15 cellular contexts compared by ENCODE assay signal in the genomic region with DNA sequence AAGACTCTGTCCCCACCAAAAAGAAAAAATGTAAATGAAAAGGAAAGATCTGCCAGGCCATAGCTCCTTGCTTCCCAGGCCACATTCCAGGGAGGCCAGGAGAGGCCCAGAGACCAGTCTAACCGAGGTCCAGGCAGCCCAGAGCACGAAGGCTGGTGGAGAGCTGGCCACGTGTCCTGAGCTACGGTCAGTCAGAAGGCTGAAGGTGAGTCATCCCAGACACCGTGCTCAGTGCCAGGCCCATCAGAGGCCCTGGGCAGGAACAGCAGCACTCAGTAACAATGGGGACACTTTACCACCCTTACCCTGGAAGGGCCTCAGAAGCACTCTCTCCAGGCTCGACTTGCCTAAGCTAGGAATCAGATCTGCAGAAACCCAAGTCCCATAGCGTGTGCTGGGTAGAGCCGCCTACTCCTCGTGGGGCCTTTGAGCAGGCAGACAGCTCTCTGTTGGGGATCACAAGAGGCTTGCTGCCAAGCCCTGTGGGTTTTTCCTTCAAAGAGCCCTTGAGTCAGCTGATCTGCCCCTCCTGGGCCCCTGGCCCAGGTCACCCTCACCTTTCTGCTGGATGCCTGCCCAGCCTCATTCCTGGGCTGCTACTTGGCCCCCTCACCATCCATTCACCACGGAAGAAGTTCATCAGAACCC. TPM values are rescaled to one million over a fixed set of nuclear protein-coding genes. Genes with fewer than 3 reads are reported as not detected.
DNase-seq lines count a peak whose midpoint lies in the region; ATAC-seq and TF ChIP-seq lines count a peak whose summit lies in the region.
"Had no signal": no experiment of that assay in that cellular context is flagged by ENCODE, and none has a peak within 500 bp of the region (broad histone marks: within the 10 kb centered on the region; RNA-seq: fewer than 3 reads in every experiment).

No MANE protein-coding gene starts in this region.

- TF ChIP-seq POLR2A in Peyer's patch (IDR thresholded peaks at IDR 0.05), result no peak

- no peaks in the 10 kb centered on the region for H3K27me3 Mint-ChIP-seq in neural progenitor cell (ENCODE audit: insufficient read depth, low read depth)
- H3K27me3 Mint-ChIP-seq in activated T-helper 17 cell treated with anti-CD3 and anti-CD28 coated beads, Interleukin-2, amount 50 U/mL, for 72 hours, result no peaks in the 10 kb centered on the region
- H3K27me3 Mint-ChIP-seq: activated naive CD4-positive, alpha-beta T cell treated with anti-CD3 and anti-CD28 coated beads, Interleukin-2, amount 50 U/mL, for 24 hours; stimulated activated memory B cell treated with anti-CD40 and anti-IgM and Interleukin-4, amounts not matched to agents 10 μg/mL and 1 μg/mL and 100 μg/mL, for 72 hours had no signal

- intact Hi-C loops in mammary epithelial cell (cut with micrococcal nuclease) (no loop called here), right cardiac atrium (cut with DNase I) (no loop called here)

- no peaks in the 10 kb centered on the region for H3K36me3 ChIP-seq in mammary epithelial cell (ENCODE audit: insufficient read depth, low read length)
- H3K36me3 ChIP-seq in neural progenitor cell, result no peaks in the 10 kb centered on the region
- H3K36me3 ChIP-seq in Peyer's patch, result no peaks in the 10 kb centered on the region
- H3K36me3 ChIP-seq: HAP-1 had no signal

- no peak overlapping the region for H3K27ac ChIP-seq in mammary epithelial cell (ENCODE audit: insufficient read depth, low read depth, low read length)
- H3K27ac ChIP-seq in neural progenitor cell, result no peak overlapping the region
- no peak overlapping the region for H3K27ac ChIP-seq in right cardiac atrium (ENCODE audit: low read length)
- H3K27ac ChIP-seq in Peyer's patch, result no peak overlapping the region

- H3K9me3 ChIP-seq in mammary epithelial cell (replicated peaks; ENCODE audit: insufficient read depth, low read length) (no peaks in the 10 kb centered on the region), neural progenitor cell (ENCODE audit: low read depth) (no peaks in the 10 kb centered on the region), right cardiac atrium (ENCODE audit: control insufficient read depth, low read length) (peaks cover 2% of the 10 kb centered on the region), Peyer's patch (no peaks in the 10 kb centered on the region)
- H3K9me3 ChIP-seq: HAP-1 had no signal

- DNase-seq in Daoy (ENCODE audit: low read depth) (peak; percentile 72), NCI-H226 (peak; percentile 77), mammary epithelial cell (peak; percentile 50), neural progenitor cell (ENCODE audit: low spot score) (no peak), right cardiac atrium (no peak), Peyer's patch (no peak), hepatic stellate cell (ENCODE audit: low spot score) (no peak)
- DNase-seq: CD8-positive, alpha-beta T cell; Karpas-422; NCI-H2081 treated with DMSO at 0.1 percent for 48 hours; stimulated activated CD4-positive, alpha-beta T cell treated with anti-CD3 and anti-CD28 coated beads, Interleukin-2, amount 100 ng/mL, for 24 hours had no signal

- no peaks in the 10 kb centered on the region for H3K9me3 Mint-ChIP-seq in neural progenitor cell
- peaks cover 7% of the 10 kb centered on the region for H3K9me3 Mint-ChIP-seq in activated T-helper 17 cell treated with anti-CD3 and anti-CD28 coated beads, Interleukin-2, amount 50 U/mL, for 72 hours
- H3K9me3 Mint-ChIP-seq: activated naive CD4-positive, alpha-beta T cell treated with anti-CD3 and anti-CD28 coated beads, Interleukin-2, amount 50 U/mL, for 24 hours had no signal

- H3K4me3 Mint-ChIP-seq in neural progenitor cell, result no peak overlapping the region
- no peak overlapping the region for H3K4me3 Mint-ChIP-seq in activated T-helper 17 cell treated with anti-CD3 and anti-CD28 coated beads, Interleukin-2, amount 50 U/mL, for 72 hours
- H3K4me3 Mint-ChIP-seq: activated naive CD4-positive, alpha-beta T cell treated with anti-CD3 and anti-CD28 coated beads, Interleukin-2, amount 50 U/mL, for 24 hours; CD8-positive, alpha-beta T cell; stimulated activated memory B cell treated with anti-CD40 and anti-IgM and Interleukin-4, amounts not matched to agents 10 μg/mL and 1 μg/mL and 100 μg/mL, for 72 hours had no signal

- no TSS peak for BruUV-seq in mammary epithelial cell (replicated peaks; lab: Mats Ljungman, UMichigan)

- H3K4me2 ChIP-seq in mammary epithelial cell (ENCODE audit: insufficient read depth, low read depth, low read length) (no peak overlapping the region), neural progenitor cell (no peak overlapping the region)

- dilution Hi-C loops in mammary epithelial cell (cut with HindIII; ENCODE audit: low sequenced_read_pairs), result no loop called here

- 15% methylated on average over 8 of the region's 10 CpGs for whole genome bisulfite sequencing in mammary epithelial cell (ENCODE audit: low coverage, missing lambda C conversion rate)
- 86% methylated on average over 10 of the region's 10 CpGs for WGBS in right cardiac atrium

- H4K20me1 ChIP-seq in mammary epithelial cell (ENCODE audit: insufficient read depth, low read length) (no peaks in the 10 kb centered on the region), neural progenitor cell (ENCODE audit: low read depth) (no peaks in the 10 kb centered on the region)

- no peaks in the 10 kb centered on the region for H3K36me3 Mint-ChIP-seq in neural progenitor cell
- no peaks in the 10 kb centered on the region for H3K36me3 Mint-ChIP-seq in activated T-helper 17 cell treated with anti-CD3 and anti-CD28 coated beads, Interleukin-2, amount 50 U/mL, for 72 hours (ENCODE audit: low read depth)
- H3K36me3 Mint-ChIP-seq: CD8-positive, alpha-beta T cell; stimulated activated memory B cell treated with anti-CD40 and anti-IgM and Interleukin-4, amounts not matched to agents 10 μg/mL and 1 μg/mL and 100 μg/mL, for 72 hours had no signal

- H3F3A ChIP-seq in neural progenitor cell (ENCODE audit: low read depth), result no peaks in the 10 kb centered on the region

- no peak for TF ChIP-seq CTCF in mammary epithelial cell (conservative IDR thresholded peaks at IDR 0.05 in 1 of 2, IDR thresholded peaks at IDR 0.05 in 1 of 2; ENCODE audit: extremely low read depth in 1 of 2, insufficient read depth in 1 of 2, low read depth in 1 of 2, low read length in 2 of 2)
- TF ChIP-seq CTCF in neural progenitor cell (IDR thresholded peaks at IDR 0.05), result no peak
- TF ChIP-seq CTCF in Peyer's patch (IDR thresholded peaks at IDR 0.05), result no peak

- H2AFZ ChIP-seq in mammary epithelial cell (ENCODE audit: low read depth, low read length) (peak overlapping the region; percentile 41), neural progenitor cell (replicated peaks) (no peak overlapping the region)

- H3K9ac ChIP-seq in mammary epithelial cell (ENCODE audit: insufficient read depth, low read length) (no peak overlapping the region), neural progenitor cell (no peak overlapping the region)

- H3K4me1 ChIP-seq in mammary epithelial cell (ENCODE audit: insufficient read depth, low read length) (no peaks in the 10 kb centered on the region), neural progenitor cell (no peaks in the 10 kb centered on the region), right cardiac atrium (ENCODE audit: control insufficient read depth, insufficient read depth, low read length) (no peaks in the 10 kb centered on the region), Peyer's patch (no peaks in the 10 kb centered on the region)

- ATAC-seq in right cardiac atrium, result no peak
- no peak for ATAC-seq in activated T-helper 17 cell treated with anti-CD3 and anti-CD28 coated beads, Interleukin-2, amount 50 U/mL, for 72 hours (replicated peaks)
- ATAC-seq: CD8-positive, alpha-beta T cell; stimulated activated memory B cell treated with anti-CD40 and anti-IgM and Interleukin-4, amounts not matched to agents 10 μg/mL and 1 μg/mL and 100 μg/mL, for 72 hours had no signal

- no peaks in the 10 kb centered on the region for H3K79me2 ChIP-seq in mammary epithelial cell (ENCODE audit: insufficient read depth, low read length)
- no peaks in the 10 kb centered on the region for H3K79me2 ChIP-seq in neural progenitor cell (ENCODE audit: low read depth)

- H3K27me3 ChIP-seq in mammary epithelial cell (ENCODE audit: insufficient read depth, low read length) (no peaks in the 10 kb centered on the region), neural progenitor cell (no peaks in the 10 kb centered on the region), right cardiac atrium (ENCODE audit: control insufficient read depth, insufficient read depth) (no peaks in the 10 kb centered on the region), Peyer's patch (no peaks in the 10 kb centered on the region)

- CTCF ChIA-PET in mammary epithelial cell (lab: Charles Lee; ENCODE audit: low non-redundant PET), result interaction anchor here (0.5 kb wide), 1 partner anchor 16 kb away, joined by 6 read pairs; no protein-coding TSS in a partner anchor

- H3K27ac Mint-ChIP-seq in neural progenitor cell, result peak overlapping the region; percentile 43
- H3K27ac Mint-ChIP-seq in activated T-helper 17 cell treated with anti-CD3 and anti-CD28 coated beads, Interleukin-2, amount 50 U/mL, for 72 hours, result no peak overlapping the region
- H3K27ac Mint-ChIP-seq: CD8-positive, alpha-beta T cell; stimulated activated memory B cell treated with anti-CD40 and anti-IgM and Interleukin-4, amounts not matched to agents 10 μg/mL and 1 μg/mL and 100 μg/mL, for 72 hours had no signal

- in situ Hi-C loops in mammary epithelial cell (cut with MboI; ENCODE audit: low sequenced_read_pairs in 2 of 2), result no loop called here

- H3K4me3 ChIP-seq in mammary epithelial cell (replicated peaks in 1 of 3; ENCODE audit: insufficient read depth in 1 of 3, low read depth in 2 of 3, low read length in 3 of 3) (no peak overlapping the region), neural progenitor cell (no peak overlapping the region), right cardiac atrium (ENCODE audit: low read length) (no peak overlapping the region), Peyer's patch (no peak overlapping the region)
- H3K4me3 ChIP-seq: HAP-1 had no signal

- no peaks in the 10 kb centered on the region for H3K4me1 Mint-ChIP-seq in neural progenitor cell
- peaks cover 6% of the 10 kb centered on the region for H3K4me1 Mint-ChIP-seq in activated T-helper 17 cell treated with anti-CD3 and anti-CD28 coated beads, Interleukin-2, amount 50 U/mL, for 72 hours
- H3K4me1 Mint-ChIP-seq: activated naive CD4-positive, alpha-beta T cell treated with anti-CD3 and anti-CD28 coated beads, Interleukin-2, amount 50 U/mL, for 24 hours had no signal

RNA-seq across cellular contexts. Expression of a gene that starts 11.6 kb away (rescaled TPM):
- 126 and 140 TPM in 2 replicates for total RNA-seq in Daoy (2014; rRNA removed; shearing (Covaris generic))
- total RNA-seq in mammary epithelial cell (100 to 1,000 TPM in 1 of 2 donors, 10 to 100 TPM in 1; 23.0 to 139 TPM), neural progenitor cell (ENCODE audit: low replicate concordance) (203 and 204 TPM in 2 replicates), right cardiac atrium (10 to 100 TPM; 21.0 to 37.2 (median 30.3) TPM), Peyer's patch (100 to 1,000 TPM in 1 of 4 donors, 10 to 100 TPM in 3; 22.1 to 195 (median 41.5) TPM)
- polyA plus RNA-seq in mammary epithelial cell (53.3 TPM), right cardiac atrium (19.3 TPM)
- polyA minus RNA-seq in mammary epithelial cell, result 263 TPM
- 100 to 1,000 TPM; 300 to 434 TPM for total RNA-seq in activated T-helper 17 cell treated with anti-CD3 and anti-CD28 coated beads, Interleukin-2, amount 50 U/mL, for 72 hours

RNA-seq across cellular contexts. Expression of a gene that starts 24.8 kb away (rescaled TPM):
- 3.5 and 3.7 TPM in 2 replicates for total RNA-seq in Daoy (2014; rRNA removed; shearing (Covaris generic))
- total RNA-seq in mammary epithelial cell (10 to 100 TPM in 1 of 2 donors, 1 to 10 TPM in 1; 5.6 to 15.3 TPM), neural progenitor cell (ENCODE audit: low replicate concordance) (8.5 and 18.8 TPM in 2 replicates), right cardiac atrium (10 to 100 TPM in 2 of 4 donors, 1 to 10 TPM in 2; 4.7 to 18.8 (median 9.5) TPM), Peyer's patch (1 to 10 TPM; 2.8 to 4.8 (median 3.1) TPM)
- polyA plus RNA-seq in mammary epithelial cell (2.9 TPM), right cardiac atrium (3.5 TPM)
- polyA minus RNA-seq in mammary epithelial cell, result 16.2 TPM
- 10 to 100 TPM in 1 of 2 donors, 1 to 10 TPM in 1; 7.9 to 17.1 TPM for total RNA-seq in activated T-helper 17 cell treated with anti-CD3 and anti-CD28 coated beads, Interleukin-2, amount 50 U/mL, for 72 hours

RNA-seq across cellular contexts. Expression of a gene that starts 45.7 kb away (rescaled TPM):
- 107 and 125 TPM in 2 replicates for total RNA-seq in Daoy (2014; rRNA removed; shearing (Covaris generic))
- total RNA-seq in mammary epithelial cell (10 to 100 TPM; 55.8 to 89.1 TPM), neural progenitor cell (ENCODE audit: low replicate concordance) (22.5 and 57.4 TPM in 2 replicates), right cardiac atrium (10 to 100 TPM; 54.1 to 65.4 (median 60.5) TPM), Peyer's patch (10 to 100 TPM; 43.8 to 49.6 (median 45.3) TPM)
- polyA plus RNA-seq in mammary epithelial cell (85.2 TPM), right cardiac atrium (66.6 TPM)
- 35.0 TPM for polyA minus RNA-seq in mammary epithelial cell
- 100 to 1,000 TPM in 1 of 2 donors, 10 to 100 TPM in 1; 61.1 to 142 TPM for total RNA-seq in activated T-helper 17 cell treated with anti-CD3 and anti-CD28 coated beads, Interleukin-2, amount 50 U/mL, for 72 hours

Comparison
In these comparisons a context has a peak if more than half of its experiments do, and no peak if none do; other contexts are left out.
1. DNase-seq: peak in Daoy (single experiment), NCI-H226 (single experiment) and mammary epithelial cell (single experiment); none in neural progenitor cell (single experiment), right cardiac atrium (0 of 3), Peyer's patch (0 of 3) and hepatic stellate cell (single experiment).